18 cellular contexts compared by ENCODE assay signal in the genomic region with DNA sequence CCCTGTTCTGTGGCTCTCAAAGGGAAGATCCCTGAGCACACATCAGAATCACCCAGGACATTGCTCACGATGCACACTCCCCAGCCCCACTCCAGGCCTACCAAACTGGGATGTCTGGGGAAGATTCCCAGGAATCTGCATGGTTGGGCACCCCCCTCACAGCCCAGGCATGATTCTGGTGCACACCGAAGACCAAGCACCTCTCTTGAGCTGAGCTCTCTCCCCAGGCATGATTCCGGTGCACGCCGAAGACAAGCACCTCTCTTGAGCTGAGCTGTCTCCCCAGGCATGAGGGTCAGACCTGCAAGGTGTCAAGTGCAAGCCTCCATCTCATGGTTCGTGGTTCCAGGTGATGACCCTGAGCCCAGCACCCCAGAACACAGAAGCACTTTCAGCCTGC.
DNase-seq lines count a peak whose midpoint lies in the region; ATAC-seq, FAIRE-seq and TF ChIP-seq lines count a peak whose summit lies in the region.
"Had no signal": no experiment of that assay in that cellular context is flagged by ENCODE, and none has a peak within 500 bp of the region (broad histone marks: within the 10 kb centered on the region; RNA-seq: fewer than 3 reads in every experiment).

No MANE protein-coding gene starts in this region.

- intact Hi-C loops in IMR-90 (cut with micrococcal nuclease) = loop anchor here (1.0 to 2.0 kb wide), 3 partner anchors 11 to 113 kb away; no protein-coding TSS in a partner anchor

- no peak for TF ChIP-seq RAD21 in IMR-90 (IDR thresholded peaks at IDR 0.05; ENCODE audit: low read length)

- no peaks in the 10 kb centered on the region for H3K79me1 ChIP-seq in IMR-90 (ENCODE audit: low read depth in 1 of 2, low read length in 2 of 2)

- H4K5ac ChIP-seq in IMR-90 (ENCODE audit: low read depth, low read length) = peak overlapping the region; percentile 56

- no peak for TF ChIP-seq POLR2A in IMR-90 (IDR thresholded peaks at IDR 0.05; ENCODE audit: low read depth, low read length)
- no peak for TF ChIP-seq POLR2A in GM12891 (IDR thresholded peaks at IDR 0.05; ENCODE audit: low read depth, low read length)

- peak overlapping the region; percentile 90 for H2AFZ ChIP-seq in IMR-90 (replicated peaks; ENCODE audit: low read length, poor library complexity)

- peak overlapping the region; percentile 97 for H2AK9ac ChIP-seq in IMR-90 (replicated peaks; ENCODE audit: low read depth, low read length, poor library complexity)

- DNase-seq in IMR-90 (no peak), lung (ENCODE audit: low spot score) (no peak), NCI-H2196 treated with DMSO at 0.1 percent for 48 hours (lab: John Stamatoyannopoulos, UW; ENCODE audit: unreplicated experiment) (no peak), GM12891 (ENCODE audit: insufficient read length, low spot score) (no peak)
- DNase-seq: activated CD4-positive, alpha-beta T cell treated with anti-CD3 and anti-CD28 coated beads, Interleukin-2, amount 50 U/mL, for 4 hours; activated naive CD4-positive, alpha-beta T cell treated with anti-CD3 and anti-CD28 coated beads for 36 hours; CD4-positive, alpha-beta memory T cell; central memory CD4-positive, alpha-beta T cell; KG1; NCI-H1436 treated with DMSO at 0.1 percent for 48 hours; NCI-H69; stimulated activated CD4-positive, alpha-beta T cell treated with anti-CD3 and anti-CD28 coated beads, Interleukin-1b, Interleukin-23, amount 100 ng/mL, for 48 hours had no signal

- H3K36me3 ChIP-seq in IMR-90 (ENCODE audit: control insufficient read depth, insufficient read depth, low read length) (no peaks in the 10 kb centered on the region), lung (ENCODE audit: control insufficient read depth in 2 of 2, insufficient read depth in 2 of 2, low read length in 2 of 2) (no peaks in the 10 kb centered on the region), stomach smooth muscle (ENCODE audit: control insufficient read depth in 2 of 2, insufficient read depth in 2 of 2, low read length in 2 of 2) (no peaks in the 10 kb centered on the region)

- peak overlapping the region; percentile 95; the same call in 2 of the 3 replicates for H2BK15ac ChIP-seq in IMR-90 (ENCODE audit: low read depth, low read length)

- ATAC-seq in IMR-90 (ENCODE audit: low read depth) = no peak
- no peak for ATAC-seq in lung (ENCODE audit: insufficient read depth, low FRiP score)
- no peak for ATAC-seq in HG02642 (IDR thresholded peaks at IDR 0.05; ENCODE audit: poor library complexity, unreplicated experiment)
- no peak for ATAC-seq in GM21367 (IDR thresholded peaks at IDR 0.05; ENCODE audit: unreplicated experiment)
- ATAC-seq: esophagus mucosa had no signal

- no peak for FAIRE-seq in GM12891 (lab: Jason Lieb, UNC)
- FAIRE-seq: G401.6 had no signal

- in situ Hi-C loops in IMR-90 (cut with MboI; ENCODE audit: low sequenced_read_pairs) = no loop called here

- peak overlapping the region; percentile 38; the same call in 1 of the 2 replicates for H3K23ac ChIP-seq in IMR-90 (ENCODE audit: low read depth, low read length)

- H2AK5ac ChIP-seq in IMR-90 (ENCODE audit: low read depth, low read length) = peak overlapping the region; percentile 97

- peak overlapping the region; percentile 97 for H4K91ac ChIP-seq in IMR-90 (ENCODE audit: insufficient read depth, low read depth, low read length)

- H3K4me1 ChIP-seq in IMR-90 (ENCODE audit: control insufficient read depth, insufficient read depth, low read length) (peaks cover 33% of the 10 kb centered on the region), lung (ENCODE audit: control insufficient read depth in 2 of 2, insufficient read depth in 2 of 2, low read length in 2 of 2) (peaks cover 34 to 46% of the 10 kb centered on the region in 2 donors), stomach smooth muscle (ENCODE audit: control insufficient read depth, insufficient read depth, low read length) (peaks cover 34% of the 10 kb centered on the region)

- H3K27ac ChIP-seq in IMR-90 (ENCODE audit: insufficient read depth, low read length) (peak overlapping the region; percentile 75; the same call in 1 of the 2 replicates), cingulate gyrus (ENCODE audit: low read depth, low read length) (peak overlapping the region; percentile 81), lung (ENCODE audit: low read depth in 1 of 2, low read length in 1 of 2) (peak overlapping the region; percentile 92 to 98), stomach smooth muscle (ENCODE audit: low read length) (peak overlapping the region; percentile 49)

- peak overlapping the region; percentile 98 for H2BK20ac ChIP-seq in IMR-90 (ENCODE audit: low read depth, low read length)

- H3K9ac ChIP-seq in IMR-90 (ENCODE audit: low read depth, low read length) (0 out of 2 replicates have a peak overlapping the region, but pooled peaks have one; percentile 2), stomach smooth muscle (ENCODE audit: low read length in 2 of 2) (no peak overlapping the region)

- no peak for TF ChIP-seq CTCF in IMR-90 (conservative IDR thresholded peaks at IDR 0.05; ENCODE audit: low read depth, low read length)
- TF ChIP-seq CTCF in lung (IDR thresholded peaks at IDR 0.05; ENCODE audit: control extremely low read depth, extremely low read depth) = no peak

- H4K20me1 ChIP-seq in IMR-90 (ENCODE audit: insufficient read depth, low read length) = no peaks in the 10 kb centered on the region

- CTCF ChIA-PET in IMR-90 (lab: Yijun Ruan, JAX) = interaction anchor here (0.6 kb wide), 1 partner anchor 46 kb away, joined by 5 read pairs; no protein-coding TSS in a partner anchor

- H3K9me1 ChIP-seq in IMR-90 (ENCODE audit: insufficient read depth, low read length) = peaks cover 35% of the 10 kb centered on the region

- no TSS peak for BruUV-seq in IMR-90 (replicated peaks; lab: Mats Ljungman, UMichigan)

- peak overlapping the region; percentile 97 for H3K4ac ChIP-seq in IMR-90 (ENCODE audit: low read depth, low read length)

- H3K27me3 ChIP-seq in IMR-90 (ENCODE audit: control insufficient read depth, insufficient read depth, low read length) (no peaks in the 10 kb centered on the region), lung (ENCODE audit: control insufficient read depth, insufficient read depth) (no peaks in the 10 kb centered on the region), stomach smooth muscle (ENCODE audit: control insufficient read depth in 1 of 2, insufficient read depth in 2 of 2, low read length in 2 of 2) (no peaks in the 10 kb centered on the region)

- H3K9me3 ChIP-seq in IMR-90 (ENCODE audit: control insufficient read depth, insufficient read depth, low read length) = no peaks in the 10 kb centered on the region
- no peaks in the 10 kb centered on the region for H3K9me3 ChIP-seq in lung (ENCODE audit: control insufficient read depth in 2 of 2, insufficient read depth in 1 of 2, low read length in 1 of 2)
- H3K9me3 ChIP-seq in stomach smooth muscle (ENCODE audit: control insufficient read depth in 2 of 2, low read length in 2 of 2) = no peaks in the 10 kb centered on the region

- H3K56ac ChIP-seq in IMR-90 (ENCODE audit: extremely low read depth, insufficient read depth, low read length) = no peak overlapping the region

- H3K18ac ChIP-seq in IMR-90 (ENCODE audit: low read depth, low read length) = peak overlapping the region; percentile 76

- peak overlapping the region; percentile 11 for H2BK5ac ChIP-seq in IMR-90 (ENCODE audit: low read depth, low read length, poor library complexity, severe bottlenecking)

- WGBS in IMR-90 (ENCODE audit: extremely low coverage in 2 of 2, insufficient read length in 1 of 2), 2 experiments = 96% methylated on average over 4 of the region's 6 CpGs; no CpG with 5 or more reads in 1 of the 2 experiments
- WGBS in lung, 2 donors = 93 to 95% methylated on average over 6 of the region's 6 CpGs

- dilution Hi-C loops in IMR-90 (cut with HindIII; ENCODE audit: low sequenced_read_pairs, unreplicated experiment) = no loop called here

- peak overlapping the region; percentile 85 to 92; a peak in 3 of 4 replicates for H4K8ac ChIP-seq in IMR-90 (ENCODE audit: low read depth in 2 of 2, low read length in 2 of 2)

- peak overlapping the region; percentile 92 for H3K14ac ChIP-seq in IMR-90 (replicated peaks; ENCODE audit: low read depth, low read length)

- peak overlapping the region; percentile 99 for H2BK120ac ChIP-seq in IMR-90 (ENCODE audit: low read depth, low read length)

- POLR2A ChIA-PET in IMR-90 (lab: Charles Lee; ENCODE audit: unreplicated experiment) = no interaction called here

- H3K4me3 ChIP-seq in IMR-90 (ENCODE audit: insufficient read depth, low read depth, low read length) = no peak overlapping the region
- no peak overlapping the region for H3K4me3 ChIP-seq in lung
- no peak overlapping the region for H3K4me3 ChIP-seq in stomach smooth muscle (ENCODE audit: low read length in 2 of 2)

- H3K4me2 ChIP-seq in IMR-90 (ENCODE audit: low read depth, low read length) = no peak overlapping the region

TF ChIP-seq in IMR-90, 13 proteins besides CTCF, POLR2A, EP300 and RAD21:
- TF ChIP-seq RCOR1 (IDR thresholded peaks at IDR 0.05; ENCODE audit: insufficient replicate concordance, low read length) (no peak), NFE2L2 (IDR thresholded peaks at IDR 0.05; ENCODE audit: low read depth, low read length) (no peak), CEBPB (IDR thresholded peaks at IDR 0.05; ENCODE audit: low read depth, low read length) (no peak), BHLHE40 (IDR thresholded peaks at IDR 0.05; ENCODE audit: low read depth, low read length) (no peak)
- TF ChIP-seq, protein P1, sequence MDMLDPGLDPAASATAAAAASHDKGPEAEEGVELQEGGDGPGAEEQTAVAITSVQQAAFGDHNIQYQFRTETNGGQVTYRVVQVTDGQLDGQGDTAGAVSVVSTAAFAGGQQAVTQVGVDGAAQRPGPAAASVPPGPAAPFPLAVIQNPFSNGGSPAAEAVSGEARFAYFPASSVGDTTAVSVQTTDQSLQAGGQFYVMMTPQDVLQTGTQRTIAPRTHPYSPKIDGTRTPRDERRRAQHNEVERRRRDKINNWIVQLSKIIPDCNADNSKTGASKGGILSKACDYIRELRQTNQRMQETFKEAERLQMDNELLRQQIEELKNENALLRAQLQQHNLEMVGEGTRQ (IDR thresholded peaks at IDR 0.05; ENCODE audit: low read depth, low read length) = no peak

TF ChIP-seq in GM12891, 5 proteins besides CTCF, POLR2A, EP300 and RAD21:
- no peak for TF ChIP-seq TAF1 (IDR thresholded peaks at IDR 0.05; ENCODE audit: low read depth, low read length)
- TF ChIP-seq SPI1 (IDR thresholded peaks at IDR 0.05; ENCODE audit: low read depth, low read length) = no peak
- TF ChIP-seq POLR2AphosphoS5 (IDR thresholded peaks at IDR 0.05; ENCODE audit: low read depth, low read length) = no peak
- no peak for TF ChIP-seq PAX5 (IDR thresholded peaks at IDR 0.05; ENCODE audit: insufficient read depth, low read length, severe bottlenecking)
- no peak for TF ChIP-seq POU2F2 (IDR thresholded peaks at IDR 0.05; ENCODE audit: low read depth, low read length)
